8 cellular contexts compared by ENCODE assay signal in genomic region chrX:101932249-101932570, GRCh38. TPM values are rescaled to one million over a fixed set of nuclear protein-coding genes. Genes with fewer than 3 reads are reported as not detected.
DNase-seq lines count a peak whose midpoint lies in the region; ATAC-seq, FAIRE-seq and TF ChIP-seq lines count a peak whose summit lies in the region.

No MANE protein-coding gene starts in this region.

- H3K79me2 ChIP-seq in KMS-11 (ENCODE audit: insufficient read depth, low read depth), result no peaks in the 10 kb centered on the region
- H3K79me2 ChIP-seq in osteoblast (ENCODE audit: insufficient read depth, low read length), result no peaks in the 10 kb centered on the region

- no peaks in the 10 kb centered on the region for H4K20me1 ChIP-seq in BLaER1 treated with 17β-estradiol and CSF1 and Interleukin-3, amounts not matched to agents 10 nM and 100 nM
- H4K20me1 ChIP-seq in KMS-11 (ENCODE audit: insufficient read depth), result no peaks in the 10 kb centered on the region
- H4K20me1 ChIP-seq in osteoblast (ENCODE audit: insufficient read depth, low read length), result no peaks in the 10 kb centered on the region

- no peak for FAIRE-seq in urothelium cell line (lab: Jason Lieb, UNC)

- DNase-seq in colonic mucosa, result no peak
- DNase-seq in osteoblast (ENCODE audit: insufficient read length, low spot score, missing footprints), result no peak
- DNase-seq in erythroblast (lab: John Stamatoyannopoulos, UW), result no peak
- DNase-seq in urothelium cell line (ENCODE audit: low spot score), result no peak
- no peak for DNase-seq in sciatic nerve (ENCODE audit: low spot score)
- DNase-seq in SKM-1 treated with dmso at 0.1 percent for 144 hours (lab: John Stamatoyannopoulos, UW; ENCODE audit: unreplicated experiment), result no peak

- H2AFZ ChIP-seq in KMS-11 (ENCODE audit: low read depth), result peak overlapping the region; percentile 64; the same call in 1 of the 2 replicates
- peak overlapping the region; percentile 38 for H2AFZ ChIP-seq in osteoblast (ENCODE audit: low read length)

- H3K9me3 ChIP-seq in BLaER1 treated with 17β-estradiol and CSF1 and Interleukin-3, amounts not matched to agents 10 nM and 100 nM (replicated peaks in 1 of 11), result peaks cover 0 to 20% (median 16%) of the 10 kb centered on the region in 11 experiments; a peak in 17 of 22 replicates
- H3K9me3 ChIP-seq in colonic mucosa (no peaks in the 10 kb centered on the region), osteoblast (ENCODE audit: low read depth, low read length) (no peaks in the 10 kb centered on the region)

- no peaks in the 10 kb centered on the region for H3K36me3 ChIP-seq in BLaER1 treated with 17β-estradiol and CSF1 and Interleukin-3, amounts not matched to agents 10 nM and 100 nM
- H3K36me3 ChIP-seq in KMS-11 (ENCODE audit: insufficient read depth) (no peaks in the 10 kb centered on the region), colonic mucosa (no peaks in the 10 kb centered on the region), osteoblast (ENCODE audit: insufficient read depth, low read length) (no peaks in the 10 kb centered on the region)

- H3K4me1 ChIP-seq in BLaER1 treated with 17β-estradiol and CSF1 and Interleukin-3, amounts not matched to agents 10 nM and 100 nM, result peaks cover 0 to 8% (median 3%) of the 10 kb centered on the region in 10 experiments; a peak in 6 of 20 replicates
- H3K4me1 ChIP-seq in KMS-11 (ENCODE audit: low read depth, poor library complexity, severe bottlenecking) (no peaks in the 10 kb centered on the region), colonic mucosa (no peaks in the 10 kb centered on the region), osteoblast (ENCODE audit: insufficient read depth, low read length) (no peaks in the 10 kb centered on the region)

- peak overlapping the region in 3 of 10 experiments; percentile 71 to 74 (median 72); a peak in 4 of 20 replicates for H3K4me3 ChIP-seq in BLaER1 treated with 17β-estradiol and CSF1 and Interleukin-3, amounts not matched to agents 10 nM and 100 nM
- H3K4me3 ChIP-seq in KMS-11 (IDR thresholded peaks at IDR 0.05; ENCODE audit: insufficient read depth, low read depth, low read length) (no peak overlapping the region), colonic mucosa (peak overlapping the region; percentile 46), osteoblast (ENCODE audit: insufficient read depth, low read length) (peak overlapping the region; percentile 67)

- no peak for TF ChIP-seq POLR2A in erythroblast (IDR thresholded peaks at IDR 0.05; ENCODE audit: low read length)

- no peak overlapping the region for H3K4me2 ChIP-seq in BLaER1 treated with 17β-estradiol and CSF1 and Interleukin-3, amounts not matched to agents 10 nM and 100 nM
- no peak overlapping the region for H3K4me2 ChIP-seq in KMS-11
- peak overlapping the region; percentile 51 for H3K4me2 ChIP-seq in osteoblast (ENCODE audit: insufficient read depth, low read length)

- H3K9ac ChIP-seq in BLaER1 treated with 17β-estradiol and CSF1 and Interleukin-3, amounts not matched to agents 10 nM and 100 nM, result peak overlapping the region in 2 of 11 experiments; percentile 89 to 91; a peak in 1 of 22 replicates
- H3K9ac ChIP-seq in KMS-11, result peak overlapping the region; percentile 96; the same call in 1 of the 2 replicates
- no peak overlapping the region for H3K9ac ChIP-seq in colonic mucosa (ENCODE audit: low read depth in 2 of 2, low read length in 2 of 2)

- H3K27me3 ChIP-seq in BLaER1 treated with 17β-estradiol and CSF1 and Interleukin-3, amounts not matched to agents 10 nM and 100 nM, result no peaks in the 10 kb centered on the region
- no peaks in the 10 kb centered on the region for H3K27me3 ChIP-seq in KMS-11 (ENCODE audit: insufficient read depth, low read depth)
- H3K27me3 ChIP-seq in colonic mucosa, result no peaks in the 10 kb centered on the region
- no peaks in the 10 kb centered on the region for H3K27me3 ChIP-seq in osteoblast (ENCODE audit: insufficient read depth, low read length)

- ATAC-seq in sciatic nerve, result no peak

- peak overlapping the region in 9 of 11 experiments; percentile 40 to 99 (median 94); a peak in 12 of 22 replicates for H3K27ac ChIP-seq in BLaER1 treated with 17β-estradiol and CSF1 and Interleukin-3, amounts not matched to agents 10 nM and 100 nM
- peak overlapping the region; percentile 97 for H3K27ac ChIP-seq in KMS-11
- peak overlapping the region; percentile 80 for H3K27ac ChIP-seq in colonic mucosa
- no peak overlapping the region for H3K27ac ChIP-seq in osteoblast (ENCODE audit: low read depth, low read length)

- no peak for TF ChIP-seq CTCF in KMS-11 (conservative IDR thresholded peaks at IDR 0.05; ENCODE audit: low read depth, low read length)
- TF ChIP-seq CTCF in colonic mucosa (IDR thresholded peaks at IDR 0.05), result no peak
- no peak for TF ChIP-seq CTCF in osteoblast (IDR thresholded peaks at IDR 0.05; ENCODE audit: extremely low read depth, low read depth, low read length)

- intact Hi-C loops in colonic mucosa (cut with DNase I) (no loop called here), sciatic nerve (cut with DNase I) (no loop called here)

RNA-seq across cellular contexts. Expression of gene ZMAT1, which starts 0.4 kb away (rescaled TPM):
- total RNA-seq in colonic mucosa (1 to 10 TPM; 1.2 to 1.6 TPM), osteoblast (0.29 and 0.36 TPM in 2 replicates), sciatic nerve (35.0 TPM)

Comparison
In these comparisons a context has a peak if more than half of its experiments do, and no peak if none do; other contexts are left out.
1. RNA of gene ZMAT1, which starts 0.4 kb away (total RNA-seq): 35.0 TPM in sciatic nerve (single experiment); 1.2 to 1.6 TPM in colonic mucosa and 0.29 to 0.36 TPM in osteoblast; every median in the first group is over 10 times any median in the second.